ENCODE assay signal across 1 cellular context in the genomic region with DNA sequence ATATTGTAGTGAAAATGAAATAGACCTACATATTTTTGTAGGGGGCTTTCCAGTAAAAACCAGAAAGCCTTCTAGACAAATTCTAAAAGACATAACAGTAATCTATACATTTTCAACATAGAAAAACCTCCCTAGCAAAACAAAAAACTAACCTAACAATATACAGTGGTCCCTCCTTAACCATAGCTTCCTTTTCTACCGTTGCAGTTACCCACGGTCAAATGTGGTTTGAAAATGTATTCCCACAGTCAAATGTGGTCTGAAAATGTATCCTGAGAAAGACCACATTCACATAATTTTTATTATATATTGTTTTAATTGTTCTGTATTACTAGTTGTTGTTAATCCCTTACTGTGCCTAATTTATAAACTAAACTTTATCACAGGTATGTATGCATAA.
TF ChIP-seq lines count a peak whose summit lies in the region.

No MANE protein-coding gene starts in this region.

TF ChIP-seq in K562, 482 proteins besides CTCF, POLR2A, EP300 and RAD21:
- TF ChIP-seq PKNOX1 (IDR thresholded peaks at IDR 0.05) (no peak), EP400 (IDR thresholded peaks at IDR 0.05) (no peak), MTA3 (IDR thresholded peaks at IDR 0.05; ENCODE audit: borderline replicate concordance) (no peak), MCM7 (IDR thresholded peaks at IDR 0.05) (no peak), ZNF232 (CRISPR knock-in tag; IDR thresholded peaks at IDR 0.05) (no peak), ZNF146 (CRISPR knock-in tag; IDR thresholded peaks at IDR 0.05; ENCODE audit: unreplicated experiment) (peak; percentile 37), NR1H2 (CRISPR knock-in tag; IDR thresholded peaks at IDR 0.05) (no peak), ZNF324 (CRISPR knock-in tag; IDR thresholded peaks at IDR 0.05) (no peak), ZNF23 (CRISPR knock-in tag; IDR thresholded peaks at IDR 0.05) (no peak), ZNF197 (CRISPR knock-in tag; IDR thresholded peaks at IDR 0.05; ENCODE audit: low read depth) (no peak), HOMEZ (CRISPR knock-in tag; IDR thresholded peaks at IDR 0.05) (no peak), RBM25 (IDR thresholded peaks at IDR 0.05; ENCODE audit: low read depth, low read length, severe bottlenecking) (peak; percentile 38)
